ENCODE assay signal across 13 cellular contexts in the genomic region with DNA sequence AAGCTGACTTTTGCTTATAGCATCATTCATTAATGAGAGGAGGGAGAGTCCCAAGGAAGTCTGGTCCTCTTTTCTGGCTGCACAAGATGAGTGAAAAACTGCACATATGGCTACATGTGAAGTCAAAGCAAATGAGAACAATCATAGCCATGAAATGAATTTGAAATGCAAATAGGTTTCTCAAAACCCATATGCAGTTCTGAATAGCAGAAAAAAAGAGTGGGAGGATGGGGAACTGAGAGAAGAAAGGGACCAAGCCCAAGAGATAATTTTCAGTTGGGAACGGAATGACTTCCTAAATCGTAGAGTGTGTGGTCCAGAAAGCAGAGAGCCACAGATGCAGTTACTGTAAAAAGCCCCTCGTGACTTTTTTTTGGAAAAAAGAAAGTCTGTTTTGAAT.
DNase-seq lines count a peak whose midpoint lies in the region; ATAC-seq and TF ChIP-seq lines count a peak whose summit lies in the region.
"Had no signal": no experiment of that assay in that cellular context is flagged by ENCODE, and none has a peak within 500 bp of the region (broad histone marks: within the 10 kb centered on the region; RNA-seq: fewer than 3 reads in every experiment).

No MANE protein-coding gene starts in this region.

- no peak for TF ChIP-seq CTCF in GM13977 (IDR thresholded peaks at IDR 0.05; ENCODE audit: extremely low read depth, insufficient read depth, missing control alignments)
- no peak for TF ChIP-seq CTCF in esophagus squamous epithelium (IDR thresholded peaks at IDR 0.05)

- H3K4me1 ChIP-seq in esophagus squamous epithelium, result peaks cover 0 to 15% (median 0%) of the 10 kb centered on the region in 3 donors
- H3K4me1 ChIP-seq: SJSA1 had no signal

- no peak overlapping the region for H3K27ac ChIP-seq in esophagus squamous epithelium
- H3K27ac ChIP-seq: C4-2B, SJSA1 had no signal

- no peaks in the 10 kb centered on the region for H3K36me3 ChIP-seq in esophagus squamous epithelium
- H3K36me3 ChIP-seq: SJSA1 had no signal

- no peaks in the 10 kb centered on the region for H3K9me3 ChIP-seq in esophagus squamous epithelium
- H3K9me3 ChIP-seq: SJSA1 had no signal

- intact Hi-C loops in Right ventricle myocardium superior (cut with DNase I), result no loop called here
- intact Hi-C loops in left ventricle myocardium superior (cut with micrococcal nuclease), result no loop called here
- intact Hi-C loops in esophagus squamous epithelium (cut with DNase I), result no loop called here

- peak; percentile 74 for ATAC-seq in GM19372 (IDR thresholded peaks at IDR 0.05; ENCODE audit: low read depth, unreplicated experiment)
- peak; percentile 88 for ATAC-seq in HG02852 (IDR thresholded peaks at IDR 0.05; ENCODE audit: unreplicated experiment)
- ATAC-seq in HG03565 (IDR thresholded peaks at IDR 0.05; ENCODE audit: unreplicated experiment), result peak; percentile 87
- no peak for ATAC-seq in Right ventricle myocardium superior (ENCODE audit: poor library complexity)
- no peak for ATAC-seq in left ventricle myocardium superior

- no peak overlapping the region for H3K4me3 ChIP-seq in esophagus squamous epithelium
- H3K4me3 ChIP-seq: SJSA1 had no signal

- in situ Hi-C loops in GM13977 (cut with MboI; ENCODE audit: low pct_unique_long_range_greater_than_20kb, low sequenced_read_pairs, unreplicated experiment), result loop anchor here (5.0 kb wide), 1 partner anchor 230 kb away; no protein-coding TSS in a partner anchor

- H3K27me3 ChIP-seq in esophagus squamous epithelium, result peaks cover 0 to 3% (median 0%) of the 10 kb centered on the region in 4 donors
- H3K27me3 ChIP-seq: SJSA1 had no signal

- WGBS in esophagus squamous epithelium, 2 donors, result 60 to 84% methylated on average over 3 of the region's 3 CpGs

- peak; percentile 35 for DNase-seq in GM13977 (ENCODE audit: low spot score)
- DNase-seq in Right ventricle myocardium superior, result no peak
- no peak for DNase-seq in left ventricle myocardium superior
- DNase-seq in esophagus squamous epithelium (lab: John Stamatoyannopoulos, UW), result no peak
- DNase-seq in NCI-H2227 treated with DMSO at 0.1 percent for 48 hours (lab: John Stamatoyannopoulos, UW), result no peak
- DNase-seq: activated CD4-positive, alpha-beta memory T cell treated with anti-CD3 and anti-CD28 coated beads for 36 hours; KG1; trophoblast cell had no signal

- no peak for TF ChIP-seq POLR2A in esophagus squamous epithelium (IDR thresholded peaks at IDR 0.05)

Comparison
In these comparisons a context has a peak if more than half of its experiments do, and no peak if none do; other contexts are left out.
1. ATAC-seq: peak in GM19372 (single experiment), HG02852 (single experiment) and HG03565 (single experiment); none in Right ventricle myocardium superior (single experiment) and left ventricle myocardium superior (single experiment).